Comparison of ENCODE assay signal across 18 cellular contexts in the genomic region with DNA sequence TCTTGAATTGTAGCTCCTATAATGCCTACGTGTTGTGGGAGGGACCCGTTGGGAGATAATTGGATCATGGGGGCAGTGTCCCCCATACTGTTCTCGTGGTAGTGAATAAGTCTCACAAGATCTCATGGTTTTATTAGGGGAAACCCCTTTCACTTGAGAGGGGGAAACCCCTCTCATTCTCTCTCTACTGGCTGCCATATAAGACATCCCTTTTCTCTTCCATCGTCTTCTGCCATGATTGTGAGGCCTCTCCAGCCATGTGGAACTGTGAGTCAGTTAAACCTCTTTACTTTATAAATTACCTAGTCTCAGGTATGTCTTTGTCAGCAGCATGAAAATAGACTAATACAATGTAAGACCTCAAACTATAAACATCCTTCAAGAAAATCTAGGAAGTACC.
"Had no signal": no experiment of that assay in that cellular context is flagged by ENCODE, and none has a peak within 500 bp of the region (broad histone marks: within the 10 kb centered on the region; RNA-seq: fewer than 3 reads in every experiment).

No MANE protein-coding gene starts in this region.

- H3K9me3 Mint-ChIP-seq: dendritic cell treated with granulocyte-macrophage colony-stimulating factor and Interleukin-4, amounts not matched to agents 40 ng/mL and 50 ng/mL, for 4 days; T-helper 1 cell treated with Interleukin-12 subunit alpha and Interleukin-12 subunit beta and Interleukin-4 antibody, amounts not matched to agents 30 μg/mL and 1 μg/mL, for 36 hours had no signal

- H3K27ac ChIP-seq: brain microvascular endothelial cell, esophagus muscularis mucosa, gastroesophageal sphincter, heart left ventricle, left ventricle myocardium inferior, prostate gland, right atrium auricular region, thyroid gland had no signal

- H3K4me1 ChIP-seq: prostate gland had no signal

- H3K4me3 ChIP-seq: esophagus muscularis mucosa, gastroesophageal sphincter, heart left ventricle, left ventricle myocardium inferior, prostate gland, right atrium auricular region, thyroid gland had no signal

- H3K27me3 ChIP-seq: brain microvascular endothelial cell, esophagus muscularis mucosa, gastroesophageal sphincter, heart left ventricle, right atrium auricular region, thyroid gland had no signal

- H3K4me3 Mint-ChIP-seq: activated CD4-positive, alpha-beta memory T cell treated with anti-CD3 and anti-CD28 coated beads, Interleukin-2, amount 10 ng/mL, durations not matched to agents 7 days and 5 days; activated T-cell treated with anti-CD3 and anti-CD28 coated beads, Interleukin-2, amount 50 U/mL, for 24 hours; dendritic cell treated with granulocyte-macrophage colony-stimulating factor and Interleukin-4, amounts not matched to agents 40 ng/mL and 50 ng/mL, for 4 days; T-helper 1 cell treated with Interleukin-12 subunit alpha and Interleukin-12 subunit beta and Interleukin-4 antibody, amounts not matched to agents 30 μg/mL and 1 μg/mL, for 36 hours had no signal

- DNase-seq: activated CD4-positive, alpha-beta memory T cell treated with anti-CD3 and anti-CD28 coated beads, Interleukin-2, amount 10 ng/mL, durations not matched to agents 7 days and 5 days; activated CD4-positive, CD25-positive, alpha-beta regulatory T cell treated with anti-CD3 and anti-CD28 coated beads, Interleukin-2, amount 50 U/mL, for 72 hours; activated effector memory CD4-positive, alpha-beta T cell treated with anti-CD3 and anti-CD28 coated beads, Interleukin-2, amount 50 U/mL, for 16 hours; activated T-cell treated with anti-CD3 and anti-CD28 coated beads, Interleukin-2, amount 50 U/mL, for 24 hours; anterior cingulate cortex; brain microvascular endothelial cell; effector memory CD4-positive, alpha-beta T cell; heart left ventricle; left ventricle myocardium inferior; mammary epithelial cell; stimulated activated CD4-positive, alpha-beta T cell treated with anti-CD3 and anti-CD28 coated beads, Interleukin-2, amount 100 ng/mL, for 24 hours; thyroid gland had no signal

- H3K27me3 Mint-ChIP-seq: activated CD4-positive, alpha-beta memory T cell treated with anti-CD3 and anti-CD28 coated beads, Interleukin-2, amount 10 ng/mL, durations not matched to agents 7 days and 5 days; activated T-cell treated with anti-CD3 and anti-CD28 coated beads, Interleukin-2, amount 50 U/mL, for 24 hours had no signal

- H3K36me3 ChIP-seq: brain microvascular endothelial cell, esophagus muscularis mucosa, gastroesophageal sphincter, heart left ventricle, left ventricle myocardium inferior, prostate gland, right atrium auricular region, thyroid gland had no signal

- H3K9me3 ChIP-seq: esophagus muscularis mucosa, gastroesophageal sphincter, heart left ventricle, left ventricle myocardium inferior, prostate gland, right atrium auricular region, thyroid gland had no signal

- H3K27ac Mint-ChIP-seq: activated CD4-positive, alpha-beta memory T cell treated with anti-CD3 and anti-CD28 coated beads, Interleukin-2, amount 10 ng/mL, durations not matched to agents 7 days and 5 days; dendritic cell treated with granulocyte-macrophage colony-stimulating factor and Interleukin-4, amounts not matched to agents 40 ng/mL and 50 ng/mL, for 4 days; T-helper 1 cell treated with Interleukin-12 subunit alpha and Interleukin-12 subunit beta and Interleukin-4 antibody, amounts not matched to agents 30 μg/mL and 1 μg/mL, for 36 hours had no signal

- ATAC-seq: gastroesophageal sphincter, heart left ventricle had no signal
